In the genomic region with DNA sequence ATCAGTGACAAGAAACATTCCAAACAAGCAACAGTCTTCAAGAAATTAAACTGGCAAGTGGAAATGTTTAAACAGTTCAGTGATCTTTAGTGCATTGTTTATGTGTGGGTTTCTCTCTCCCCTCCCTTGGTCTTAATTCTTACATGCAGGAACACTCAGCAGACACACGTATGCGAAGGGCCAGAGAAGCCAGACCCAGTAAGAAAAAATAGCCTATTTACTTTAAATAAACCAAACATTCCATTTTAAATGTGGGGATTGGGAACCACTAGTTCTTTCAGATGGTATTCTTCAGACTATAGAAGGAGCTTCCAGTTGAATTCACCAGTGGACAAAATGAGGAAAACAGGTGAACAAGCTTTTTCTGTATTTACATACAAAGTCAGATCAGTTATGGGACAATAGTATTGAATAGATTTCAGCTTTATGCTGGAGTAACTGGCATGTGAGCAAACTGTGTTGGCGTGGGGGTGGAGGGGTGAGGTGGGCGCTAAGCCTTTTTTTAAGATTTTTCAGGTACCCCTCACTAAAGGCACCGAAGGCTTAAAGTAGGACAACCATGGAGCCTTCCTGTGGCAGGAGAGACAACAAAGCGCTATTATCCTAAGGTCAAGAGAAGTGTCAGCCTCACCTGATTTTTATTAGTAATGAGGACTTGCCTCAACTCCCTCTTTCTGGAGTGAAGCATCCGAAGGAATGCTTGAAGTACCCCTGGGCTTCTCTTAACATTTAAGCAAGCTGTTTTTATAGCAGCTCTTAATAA, we compare ENCODE assay signal across 1 cellular context.
TF ChIP-seq lines count a peak whose summit lies in the region.

No MANE protein-coding gene starts in this region.

TF ChIP-seq in HepG2, 621 proteins besides CTCF, POLR2A, EP300 and RAD21:
- TF ChIP-seq ZNF713 (CRISPR knock-in tag; IDR thresholded peaks at IDR 0.05) (no peak), SP1 (IDR thresholded peaks at IDR 0.05) (no peak), SP1 (CRISPR knock-in tag; IDR thresholded peaks at IDR 0.05) (no peak), ZNF746 (CRISPR knock-in tag; IDR thresholded peaks at IDR 0.05) (no peak), FOXJ3 (CRISPR knock-in tag; IDR thresholded peaks at IDR 0.05; ENCODE audit: borderline replicate concordance) (no peak), POLR2AphosphoS2 (IDR thresholded peaks at IDR 0.05; ENCODE audit: low read depth, low read length) (no peak; the same call in 1 of the 2 replicates), ADNP (CRISPR knock-in tag; IDR thresholded peaks at IDR 0.05) (no peak), ZNF263 (CRISPR knock-in tag; IDR thresholded peaks at IDR 0.05) (no peak), IKZF5 (CRISPR knock-in tag; IDR thresholded peaks at IDR 0.05) (no peak), SRF (IDR thresholded peaks at IDR 0.05; ENCODE audit: low read depth, low read length) (no peak), PRPF4 (IDR thresholded peaks at IDR 0.05; ENCODE audit: low read depth, low read length, poor library complexity, severe bottlenecking) (no peak), ZNF577 (CRISPR knock-in tag; IDR thresholded peaks at IDR 0.05; ENCODE audit: borderline replicate concordance, low read depth) (no peak), KDM5B (CRISPR knock-in tag; IDR thresholded peaks at IDR 0.05; ENCODE audit: borderline replicate concordance) (no peak), HMG20B (CRISPR knock-in tag; conservative IDR thresholded peaks at IDR 0.05) (no peak), ZFP1 (CRISPR knock-in tag; IDR thresholded peaks at IDR 0.05) (no peak), MEIS1 (CRISPR knock-in tag; IDR thresholded peaks at IDR 0.05; ENCODE audit: borderline replicate concordance) (no peak), PHF21A (CRISPR knock-in tag; IDR thresholded peaks at IDR 0.05) (no peak), AHR (CRISPR knock-in tag; IDR thresholded peaks at IDR 0.05) (no peak), RFX5 (IDR thresholded peaks at IDR 0.05; ENCODE audit: low read depth, low read length) (no peak), SAP130 (CRISPR knock-in tag; IDR thresholded peaks at IDR 0.05; ENCODE audit: low read depth) (no peak), REPIN1 (CRISPR knock-in tag; IDR thresholded peaks at IDR 0.05; ENCODE audit: borderline replicate concordance, low read depth) (no peak), ZNF318 (CRISPR knock-in tag; IDR thresholded peaks at IDR 0.05) (no peak), MATR3 (CRISPR knock-in tag; IDR thresholded peaks at IDR 0.05) (no peak), GZF1 (CRISPR knock-in tag; IDR thresholded peaks at IDR 0.05) (no peak), FOXO1 (CRISPR knock-in tag; IDR thresholded peaks at IDR 0.05) (no peak), ZKSCAN5 (CRISPR knock-in tag; IDR thresholded peaks at IDR 0.05) (no peak), POLR2G (IDR thresholded peaks at IDR 0.05; ENCODE audit: low read depth, low read length) (peak; percentile 33), RFXAP (CRISPR knock-in tag; IDR thresholded peaks at IDR 0.05; ENCODE audit: borderline replicate concordance) (no peak), SOX5 (CRISPR knock-in tag; IDR thresholded peaks at IDR 0.05; ENCODE audit: borderline replicate concordance) (no peak), PLRG1 (conservative IDR thresholded peaks at IDR 0.05) (no peak), ZNF496 (CRISPR knock-in tag; IDR thresholded peaks at IDR 0.05; ENCODE audit: insufficient replicate concordance) (no peak), AGO2 (optimal IDR thresholded peaks at IDR 0.05; ENCODE audit: low read depth, low read length) (peak; percentile 54), PAF1 (CRISPR knock-in tag; IDR thresholded peaks at IDR 0.05) (peak; percentile 20; the same call in 1 of the 2 replicates), RBFOX2 (IDR thresholded peaks at IDR 0.05; ENCODE audit: low read depth, low read length) (peak; percentile 68), MYC (CRISPR knock-in tag; IDR thresholded peaks at IDR 0.05; ENCODE audit: borderline replicate concordance) (no peak), ZNF264 (CRISPR knock-in tag; IDR thresholded peaks at IDR 0.05) (no peak), ELF1 (CRISPR knock-in tag; IDR thresholded peaks at IDR 0.05) (no peak), RBM22 (optimal IDR thresholded peaks at IDR 0.05; ENCODE audit: low read length) (peak; percentile 10)
- TF ChIP-seq, protein P1, sequence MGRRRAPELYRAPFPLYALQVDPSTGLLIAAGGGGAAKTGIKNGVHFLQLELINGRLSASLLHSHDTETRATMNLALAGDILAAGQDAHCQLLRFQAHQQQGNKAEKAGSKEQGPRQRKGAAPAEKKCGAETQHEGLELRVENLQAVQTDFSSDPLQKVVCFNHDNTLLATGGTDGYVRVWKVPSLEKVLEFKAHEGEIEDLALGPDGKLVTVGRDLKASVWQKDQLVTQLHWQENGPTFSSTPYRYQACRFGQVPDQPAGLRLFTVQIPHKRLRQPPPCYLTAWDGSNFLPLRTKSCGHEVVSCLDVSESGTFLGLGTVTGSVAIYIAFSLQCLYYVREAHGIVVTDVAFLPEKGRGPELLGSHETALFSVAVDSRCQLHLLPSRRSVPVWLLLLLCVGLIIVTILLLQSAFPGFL (CRISPR knock-in tag; IDR thresholded peaks at IDR 0.05) = no peak
- TF ChIP-seq, protein P2, sequence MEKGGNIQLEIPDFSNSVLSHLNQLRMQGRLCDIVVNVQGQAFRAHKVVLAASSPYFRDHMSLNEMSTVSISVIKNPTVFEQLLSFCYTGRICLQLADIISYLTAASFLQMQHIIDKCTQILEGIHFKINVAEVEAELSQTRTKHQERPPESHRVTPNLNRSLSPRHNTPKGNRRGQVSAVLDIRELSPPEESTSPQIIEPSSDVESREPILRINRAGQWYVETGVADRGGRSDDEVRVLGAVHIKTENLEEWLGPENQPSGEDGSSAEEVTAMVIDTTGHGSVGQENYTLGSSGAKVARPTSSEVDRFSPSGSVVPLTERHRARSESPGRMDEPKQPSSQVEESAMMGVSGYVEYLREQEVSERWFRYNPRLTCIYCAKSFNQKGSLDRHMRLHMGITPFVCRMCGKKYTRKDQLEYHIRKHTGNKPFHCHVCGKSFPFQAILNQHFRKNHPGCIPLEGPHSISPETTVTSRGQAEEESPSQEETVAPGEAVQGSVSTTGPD (CRISPR knock-in tag; IDR thresholded peaks at IDR 0.05) = no peak
- TF ChIP-seq, protein P3, sequence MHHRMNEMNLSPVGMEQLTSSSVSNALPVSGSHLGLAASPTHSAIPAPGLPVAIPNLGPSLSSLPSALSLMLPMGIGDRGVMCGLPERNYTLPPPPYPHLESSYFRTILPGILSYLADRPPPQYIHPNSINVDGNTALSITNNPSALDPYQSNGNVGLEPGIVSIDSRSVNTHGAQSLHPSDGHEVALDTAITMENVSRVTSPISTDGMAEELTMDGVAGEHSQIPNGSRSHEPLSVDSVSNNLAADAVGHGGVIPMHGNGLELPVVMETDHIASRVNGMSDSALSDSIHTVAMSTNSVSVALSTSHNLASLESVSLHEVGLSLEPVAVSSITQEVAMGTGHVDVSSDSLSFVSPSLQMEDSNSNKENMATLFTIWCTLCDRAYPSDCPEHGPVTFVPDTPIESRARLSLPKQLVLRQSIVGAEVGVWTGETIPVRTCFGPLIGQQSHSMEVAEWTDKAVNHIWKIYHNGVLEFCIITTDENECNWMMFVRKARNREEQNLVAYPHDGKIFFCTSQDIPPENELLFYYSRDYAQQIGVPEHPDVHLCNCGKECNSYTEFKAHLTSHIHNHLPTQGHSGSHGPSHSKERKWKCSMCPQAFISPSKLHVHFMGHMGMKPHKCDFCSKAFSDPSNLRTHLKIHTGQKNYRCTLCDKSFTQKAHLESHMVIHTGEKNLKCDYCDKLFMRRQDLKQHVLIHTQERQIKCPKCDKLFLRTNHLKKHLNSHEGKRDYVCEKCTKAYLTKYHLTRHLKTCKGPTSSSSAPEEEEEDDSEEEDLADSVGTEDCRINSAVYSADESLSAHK (CRISPR knock-in tag; IDR thresholded peaks at IDR 0.05; ENCODE audit: borderline replicate concordance) = no peak
- TF ChIP-seq, protein P4, sequence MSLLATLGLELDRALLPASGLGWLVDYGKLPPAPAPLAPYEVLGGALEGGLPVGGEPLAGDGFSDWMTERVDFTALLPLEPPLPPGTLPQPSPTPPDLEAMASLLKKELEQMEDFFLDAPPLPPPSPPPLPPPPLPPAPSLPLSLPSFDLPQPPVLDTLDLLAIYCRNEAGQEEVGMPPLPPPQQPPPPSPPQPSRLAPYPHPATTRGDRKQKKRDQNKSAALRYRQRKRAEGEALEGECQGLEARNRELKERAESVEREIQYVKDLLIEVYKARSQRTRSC (CRISPR knock-in tag; IDR thresholded peaks at IDR 0.05; ENCODE audit: low read depth) = no peak
- TF ChIP-seq, protein P5, sequence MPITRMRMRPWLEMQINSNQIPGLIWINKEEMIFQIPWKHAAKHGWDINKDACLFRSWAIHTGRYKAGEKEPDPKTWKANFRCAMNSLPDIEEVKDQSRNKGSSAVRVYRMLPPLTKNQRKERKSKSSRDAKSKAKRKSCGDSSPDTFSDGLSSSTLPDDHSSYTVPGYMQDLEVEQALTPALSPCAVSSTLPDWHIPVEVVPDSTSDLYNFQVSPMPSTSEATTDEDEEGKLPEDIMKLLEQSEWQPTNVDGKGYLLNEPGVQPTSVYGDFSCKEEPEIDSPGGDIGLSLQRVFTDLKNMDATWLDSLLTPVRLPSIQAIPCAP (CRISPR knock-in tag; IDR thresholded peaks at IDR 0.05; ENCODE audit: low read depth) = no peak
